Comparison of ENCODE assay signal across 12 cellular contexts in the genomic region with DNA sequence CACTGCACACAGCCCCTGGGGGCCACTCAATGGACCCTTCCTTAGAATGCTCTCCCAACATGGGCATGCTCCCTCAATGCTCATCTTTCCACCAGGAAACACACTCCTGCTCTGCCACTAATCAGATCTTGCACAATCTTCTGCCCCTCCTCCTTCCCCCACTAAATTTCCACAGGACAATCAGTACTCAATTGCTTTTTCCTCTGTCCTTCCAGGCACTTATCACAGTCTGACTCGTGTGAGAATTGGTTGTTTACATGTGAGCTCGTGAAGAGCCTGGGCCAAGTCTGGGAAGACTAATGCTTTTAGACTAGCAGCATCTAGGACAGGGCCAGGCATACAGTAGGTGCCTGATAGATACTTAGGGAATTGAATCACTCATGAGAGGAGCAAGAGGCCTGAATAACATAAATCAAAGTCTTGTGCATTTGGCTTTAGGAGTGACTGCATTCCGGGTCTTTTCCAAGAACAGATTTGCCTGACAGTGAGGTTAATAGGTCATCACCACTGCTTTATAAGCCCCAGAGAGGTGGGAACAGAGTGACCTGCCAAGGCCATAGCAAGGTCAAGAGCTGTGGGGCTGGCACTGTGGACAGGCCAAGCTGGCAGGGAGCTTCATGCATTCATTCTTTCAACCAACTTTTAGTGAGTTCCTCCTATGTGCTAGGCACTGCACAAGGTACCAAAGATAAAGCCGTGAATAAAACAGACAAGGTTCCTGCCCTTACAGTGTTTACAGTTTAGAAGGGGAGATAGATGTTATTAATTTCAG. TPM values are rescaled to one million over a fixed set of nuclear protein-coding genes. Genes with fewer than 3 reads are reported as not detected.
DNase-seq lines count a peak whose midpoint lies in the region; ATAC-seq, FAIRE-seq and TF ChIP-seq lines count a peak whose summit lies in the region.
"Had no signal": no experiment of that assay in that cellular context is flagged by ENCODE, and none has a peak within 500 bp of the region (broad histone marks: within the 10 kb centered on the region; RNA-seq: fewer than 3 reads in every experiment).

No MANE protein-coding gene starts in this region.

- TF ChIP-seq CTCF in C4-2B (conservative IDR thresholded peaks at IDR 0.05) (no peak), adrenal gland (IDR thresholded peaks at IDR 0.05) (no peak), heart left ventricle (IDR thresholded peaks at IDR 0.05) (no peak), prostate gland (IDR thresholded peaks at IDR 0.05) (no peak)

- ATAC-seq in heart left ventricle = peak; percentile 40 to 46 (median 42)

- H3K27ac ChIP-seq in C4-2B (peak overlapping the region; percentile 82), adrenal gland (peak overlapping the region; percentile 6 to 80 (median 39)), heart left ventricle (peak overlapping the region in 11 of 12 donors; percentile 33 to 65 (median 60)), prostate gland (peak overlapping the region; percentile 61 to 69)

- H3K4me3 ChIP-seq in adrenal gland = no peak overlapping the region
- no peak overlapping the region for H3K4me3 ChIP-seq in heart left ventricle
- H3K4me3 ChIP-seq in prostate gland = no peak overlapping the region

- H3K36me3 ChIP-seq in adrenal gland (replicated peaks in 1 of 2) = no peaks in the 10 kb centered on the region
- H3K36me3 ChIP-seq in heart left ventricle = no peaks in the 10 kb centered on the region
- H3K36me3 ChIP-seq in prostate gland = no peaks in the 10 kb centered on the region

- DNase-seq in adrenal gland (peak; percentile 38 to 78 (median 57)), heart left ventricle (no peak), prostate gland (ENCODE audit: low spot score) (peak; percentile 44), GM19239 (ENCODE audit: insufficient read length, low spot score) (no peak), DMS 273 (lab: John Stamatoyannopoulos, UW; ENCODE audit: unreplicated experiment) (no peak), KBM-7 (no peak)
- no peak for DNase-seq in NK-92 treated with Interleukin-12 subunit alpha and Interleukin-12 subunit beta, amount 100 ng/mL, for 24 hours (lab: John Stamatoyannopoulos, UW)
- DNase-seq: activated gamma-delta T cell; effector memory CD4-positive, alpha-beta T cell; immature natural killer cell; NCI-H226 had no signal

- in situ Hi-C loops in KBM-7 (cut with MboI; ENCODE audit: low pct_unique_long_range_greater_than_20kb, low sequenced_read_pairs) = no loop called here

- peaks cover 10 to 30% of the 10 kb centered on the region in 2 donors for H3K4me1 ChIP-seq in adrenal gland (replicated peaks in 1 of 2)
- H3K4me1 ChIP-seq in heart left ventricle = peaks cover 0 to 60% (median 20%) of the 10 kb centered on the region in 12 donors
- no peaks in the 10 kb centered on the region for H3K4me1 ChIP-seq in prostate gland (replicated peaks)

- intact Hi-C loops in adrenal gland (cut with DNase I) = no loop called here
- intact Hi-C loops in heart left ventricle (cut with DNase I) = no loop called here
- intact Hi-C loops in prostate gland (cut with DNase I) = no loop called here

- no peaks in the 10 kb centered on the region for H3K9me3 ChIP-seq in adrenal gland (replicated peaks in 1 of 3)
- no peaks in the 10 kb centered on the region for H3K9me3 ChIP-seq in heart left ventricle
- H3K9me3 ChIP-seq in prostate gland = no peaks in the 10 kb centered on the region

- no peak for FAIRE-seq in GM19239 (lab: Jason Lieb, UNC)

- no peaks in the 10 kb centered on the region for H3K27me3 ChIP-seq in adrenal gland
- H3K27me3 ChIP-seq in heart left ventricle = peaks cover 0 to 5% (median 0%) of the 10 kb centered on the region in 9 donors
- H3K27me3 ChIP-seq in prostate gland (replicated peaks; ENCODE audit: insufficient read depth) = no peaks in the 10 kb centered on the region

- whole genome bisulfite sequencing in adrenal gland, 4 donors = 3 to 43% (median 21%) methylated on average over 4 of the region's 4 CpGs
- 30 to 47% (median 42%) methylated on average over 4 of the region's 4 CpGs for WGBS in heart left ventricle, 4 donors
- WGBS in prostate gland = 18% methylated on average over 4 of the region's 4 CpGs

- no peak for TF ChIP-seq POLR2A in adrenal gland (IDR thresholded peaks at IDR 0.05)
- TF ChIP-seq POLR2A in heart left ventricle (IDR thresholded peaks at IDR 0.05) = no peak
- no peak for TF ChIP-seq POLR2A in prostate gland (IDR thresholded peaks at IDR 0.05)

RNA-seq across cellular contexts. Expression of gene PRPS1, which starts 55.0 kb away (rescaled TPM):
- total RNA-seq in adrenal gland = 10 to 100 TPM in 7 of 8 donors, 1 to 10 TPM in 1; 9.9 to 55.1 (median 39.0) TPM
- 10 to 100 TPM in 1 of 3 donors, 1 to 10 TPM in 2; 8.9 to 78.3 (median 9.4) TPM for polyA plus RNA-seq in adrenal gland
- 10 to 100 TPM; 19.4 to 32.0 (median 25.0) TPM for total RNA-seq in heart left ventricle
- 10 to 100 TPM in 1 of 2 donors, 1 to 10 TPM in 1; 7.2 to 41.0 TPM for polyA plus RNA-seq in heart left ventricle
- 10 to 100 TPM; 37.5 to 37.6 TPM for total RNA-seq in prostate gland

Comparison
In these comparisons a context has a peak if more than half of its experiments do, and no peak if none do; other contexts are left out.
1. DNase-seq: peak in adrenal gland (7 of 7) and prostate gland (single experiment); none in heart left ventricle (0 of 5), GM19239 (single experiment), DMS 273 (single experiment), KBM-7 (single experiment) and NK-92 treated with Interleukin-12 subunit alpha and Interleukin-12 subunit beta, amount 100 ng/mL, for 24 hours (single experiment).
2. Peak in every context shown above with its lines, with median percentiles within 50 percentile points of each other: H3K27ac ChIP-seq.